ENCODE assay signal across 18 cellular contexts in genomic region chr2:4039999-4040398, GRCh38.
"Had no signal": no experiment of that assay in that cellular context is flagged by ENCODE, and none has a peak within 500 bp of the region (broad histone marks: within the 10 kb centered on the region; RNA-seq: fewer than 3 reads in every experiment).

No MANE protein-coding gene starts in this region.

- H3K36me3 ChIP-seq: esophagus squamous epithelium, gastrocnemius medialis, heart right ventricle, left lung, lower lobe of right lung had no signal

- H3K9me3 ChIP-seq: gastrocnemius medialis, lower lobe of right lung had no signal

- DNase-seq: dermis blood vessel endothelial cell; dorsolateral prefrontal cortex; effector CD4-positive, alpha-beta T cell; effector memory CD4-positive, alpha-beta T cell; esophagus squamous epithelium; foreskin fibroblast; foreskin melanocyte; gastrocnemius medialis; glutamatergic neuron; heart right ventricle; hippocampal formation; left cardiac atrium; left lung; left ventricle myocardium superior; lower lobe of right lung; mesenchymal stem cell; midbrain had no signal

- H3K4me1 ChIP-seq: esophagus squamous epithelium, gastrocnemius medialis, heart right ventricle, left lung, lower lobe of right lung had no signal

- H3K27ac ChIP-seq: coronary artery, dorsolateral prefrontal cortex, esophagus squamous epithelium, gastrocnemius medialis, heart right ventricle, left lung, lower lobe of right lung had no signal

- H3K4me3 ChIP-seq: coronary artery, dorsolateral prefrontal cortex, esophagus squamous epithelium, gastrocnemius medialis, heart right ventricle, left lung, lower lobe of right lung had no signal

- H3K27me3 ChIP-seq: esophagus squamous epithelium, gastrocnemius medialis, left lung had no signal

- ATAC-seq: gastrocnemius medialis, heart right ventricle, left lung, left ventricle myocardium superior, lower lobe of right lung had no signal
